ENCODE assay signal across 1 cellular context in genomic region chr16:89883346-89884040, GRCh38.
A peak's percentile ranks its signal among the peaks of the same experiment; 100 is the strongest.
TF ChIP-seq lines count a peak whose summit lies in the region.

No MANE protein-coding gene starts in this region.

TF ChIP-seq in GM12878, 131 proteins besides CTCF, POLR2A, EP300 and RAD21:
- TF ChIP-seq POLR2AphosphoS2 (IDR thresholded peaks at IDR 0.05; ENCODE audit: low read depth, low read length) (peak; percentile 41; the same call in 1 of the 2 replicates), CREB1 (IDR thresholded peaks at IDR 0.05; ENCODE audit: low read depth) (no peak)
